ENCODE assay signal across 30 cellular contexts in the genomic region with DNA sequence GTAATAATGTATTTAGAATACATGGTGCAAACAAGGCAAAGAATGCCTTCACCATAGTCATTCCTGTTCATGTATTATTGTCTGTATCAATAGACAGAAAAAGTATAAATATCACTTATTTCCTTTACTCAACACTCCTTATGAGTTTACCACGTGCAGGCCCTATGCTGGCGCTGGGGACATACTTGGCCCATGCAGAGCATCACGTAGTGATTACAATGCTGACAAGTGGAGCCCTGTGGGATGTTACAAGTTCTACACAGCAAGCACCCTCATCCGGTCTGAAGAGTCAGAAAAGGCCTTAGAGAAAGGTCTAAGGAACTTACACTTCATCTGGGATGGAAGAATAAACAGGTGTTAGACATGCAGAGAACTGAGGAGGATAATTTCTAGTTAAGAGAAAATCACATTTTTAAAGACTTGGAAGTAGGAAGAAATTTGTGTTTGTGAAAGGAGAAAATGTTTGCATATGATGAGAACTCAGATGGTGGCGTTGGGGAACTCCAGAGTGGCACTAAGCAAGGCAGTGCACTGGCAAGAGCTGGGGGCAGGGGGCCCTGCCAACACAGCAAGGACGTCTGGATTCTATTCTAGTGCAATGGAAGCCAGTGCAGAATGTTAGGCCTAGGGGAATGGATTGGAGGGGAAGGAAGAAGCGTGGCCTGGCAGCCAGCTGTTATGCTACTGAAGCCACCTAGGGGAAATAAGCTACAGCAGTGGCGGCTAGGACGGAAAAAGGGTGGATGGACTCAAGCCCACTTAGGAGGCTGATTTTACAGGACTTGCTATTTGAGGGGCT.
DNase-seq lines count a peak whose midpoint lies in the region; ATAC-seq and TF ChIP-seq lines count a peak whose summit lies in the region.
"Had no signal": no experiment of that assay in that cellular context is flagged by ENCODE, and none has a peak within 500 bp of the region (broad histone marks: within the 10 kb centered on the region; RNA-seq: fewer than 3 reads in every experiment).

No MANE protein-coding gene starts in this region.

- peaks cover 0 to 8% (median 0%) of the 10 kb centered on the region in 3 experiments for H3K36me3 ChIP-seq in naive thymus-derived CD4-positive, alpha-beta T cell (ENCODE audit: control insufficient read depth in 2 of 3, insufficient read depth in 3 of 3, low read length in 3 of 3)
- H3K36me3 ChIP-seq: adrenal gland, gastroesophageal sphincter, MG63, stomach had no signal

- TF ChIP-seq CTCF in CD14-positive monocyte (IDR thresholded peaks at IDR 0.05) = no peak
- no peak for TF ChIP-seq CTCF in RWPE1 (conservative IDR thresholded peaks at IDR 0.05; ENCODE audit: low read depth)

- no peaks in the 10 kb centered on the region for H3K9me3 Mint-ChIP-seq in T-helper 2 cell treated with Interferon-gamma antibody and Interleukin-4, amounts not matched to agents 5 μg/mL and 100 μg/mL, for 36 hours
- H3K9me3 Mint-ChIP-seq in CD14-positive monocyte = peaks cover 0 to 2% (median 0%) of the 10 kb centered on the region in 7 donors
- H3K9me3 Mint-ChIP-seq in activated CD4-positive, alpha-beta memory T cell treated with anti-CD3 and anti-CD28 coated beads, Interleukin-2, amount 10 ng/mL, durations not matched to agents 7 days and 5 days = no peaks in the 10 kb centered on the region
- peaks cover 0 to 8% (median 0%) of the 10 kb centered on the region in 11 donors for H3K9me3 Mint-ChIP-seq in naive thymus-derived CD4-positive, alpha-beta T cell

- CTCF ChIA-PET in activated CD4-positive, alpha-beta memory T cell treated with anti-CD3 and anti-CD28 coated beads, Interleukin-2, amount 10 ng/mL, durations not matched to agents 7 days and 5 days (lab: Charles Lee) = no interaction called here
- CTCF ChIA-PET in naive thymus-derived CD4-positive, alpha-beta T cell (lab: Charles Lee) = no interaction called here
- CTCF ChIA-PET in RWPE1 (lab: Yijun Ruan, JAX) = interaction anchor here (0.6 to 0.7 kb wide), 2 partner anchors 36 to 1043 kb away, joined by 3 read pairs; no protein-coding TSS in a partner anchor

- H3K27me3 Mint-ChIP-seq in T-helper 2 cell treated with Interferon-gamma antibody and Interleukin-4, amounts not matched to agents 5 μg/mL and 100 μg/mL, for 36 hours (ENCODE audit: low read depth) = no peaks in the 10 kb centered on the region
- H3K27me3 Mint-ChIP-seq in CD14-positive monocyte (ENCODE audit: low read depth in 3 of 3) = peaks cover 0 to 2% (median 1%) of the 10 kb centered on the region in 3 donors
- H3K27me3 Mint-ChIP-seq in activated CD4-positive, alpha-beta memory T cell treated with anti-CD3 and anti-CD28 coated beads, Interleukin-2, amount 10 ng/mL, durations not matched to agents 7 days and 5 days = no peaks in the 10 kb centered on the region
- no peaks in the 10 kb centered on the region for H3K27me3 Mint-ChIP-seq in naive thymus-derived CD4-positive, alpha-beta T cell
- H3K27me3 Mint-ChIP-seq: brain, type B pancreatic cell had no signal

- no peak for DNase-seq in T-helper 2 cell treated with Interferon-gamma antibody and Interleukin-4, amounts not matched to agents 5 μg/mL and 100 μg/mL, for 36 hours (ENCODE audit: low spot score)
- DNase-seq in T-helper 2 cell (no peak), CD14-positive monocyte (ENCODE audit: low spot score) (no peak), RWPE1 (ENCODE audit: low spot score) (no peak)
- DNase-seq in activated CD4-positive, alpha-beta memory T cell treated with anti-CD3 and anti-CD28 coated beads, Interleukin-2, amount 10 ng/mL, durations not matched to agents 7 days and 5 days = no peak
- DNase-seq in naive thymus-derived CD4-positive, alpha-beta T cell = no peak
- DNase-seq: activated CD4-positive, alpha-beta T cell treated with anti-CD3 and anti-CD28 coated beads for 4 hours; activated CD8-positive, alpha-beta memory T cell treated with anti-CD3 and anti-CD28 coated beads, Interleukin-2, amount 50 U/mL, for 4 hours; adrenal gland; AML-193; COR-L47; effector CD8-positive, alpha-beta T cell; GDM1; HFFc6; islet precursor cell; MG63; NCI-H1417; NCI-H2081 treated with DMSO at 0.1 percent for 48 hours; NCI-H82; SHP77; stomach; SW 1271 had no signal

- H3K4me1 ChIP-seq in naive thymus-derived CD4-positive, alpha-beta T cell (ENCODE audit: control insufficient read depth in 2 of 2, insufficient read depth in 2 of 2, low read length in 2 of 2) = no peaks in the 10 kb centered on the region
- H3K4me1 ChIP-seq: adrenal gland, gastroesophageal sphincter had no signal

- no peak overlapping the region for H3K27ac ChIP-seq in naive thymus-derived CD4-positive, alpha-beta T cell (ENCODE audit: low read depth, low read length)
- H3K27ac ChIP-seq in RWPE1 = no peak overlapping the region
- H3K27ac ChIP-seq: adrenal gland had no signal

- H3K27me3 ChIP-seq in naive thymus-derived CD4-positive, alpha-beta T cell (ENCODE audit: control insufficient read depth in 2 of 2, insufficient read depth in 2 of 2, low read length in 2 of 2) = no peaks in the 10 kb centered on the region
- H3K27me3 ChIP-seq: adrenal gland, gastroesophageal sphincter, MG63, stomach had no signal

- peaks cover 65% of the 10 kb centered on the region for H3K4me1 Mint-ChIP-seq in T-helper 2 cell treated with Interferon-gamma antibody and Interleukin-4, amounts not matched to agents 5 μg/mL and 100 μg/mL, for 36 hours (ENCODE audit: low read depth)
- H3K4me1 Mint-ChIP-seq in CD14-positive monocyte = peaks cover 46% of the 10 kb centered on the region
- peaks cover 85% of the 10 kb centered on the region for H3K4me1 Mint-ChIP-seq in activated CD4-positive, alpha-beta memory T cell treated with anti-CD3 and anti-CD28 coated beads, Interleukin-2, amount 10 ng/mL, durations not matched to agents 7 days and 5 days
- H3K4me1 Mint-ChIP-seq in naive thymus-derived CD4-positive, alpha-beta T cell = peaks cover 29 to 77% (median 73%) of the 10 kb centered on the region in 7 donors
- H3K4me1 Mint-ChIP-seq: brain, neural crest cell had no signal

- POLR2A ChIA-PET in activated CD4-positive, alpha-beta memory T cell treated with anti-CD3 and anti-CD28 coated beads, Interleukin-2, amount 10 ng/mL, durations not matched to agents 7 days and 5 days (lab: Charles Lee) = interaction anchor here (2.1 kb wide), 1 partner anchor 10 kb away, joined by 8 read pairs; no protein-coding TSS in a partner anchor
- POLR2A ChIA-PET in naive thymus-derived CD4-positive, alpha-beta T cell (lab: Charles Lee) = interaction anchor here (1.4 to 1.7 kb wide), 2 partner anchors 10 to 12 kb away, joined by 4 read pairs; no protein-coding TSS in a partner anchor
- POLR2A ChIA-PET in RWPE1 (lab: Yijun Ruan, JAX; ENCODE audit: low non-redundant PET) = no interaction called here

- H3K4me3 Mint-ChIP-seq in T-helper 2 cell treated with Interferon-gamma antibody and Interleukin-4, amounts not matched to agents 5 μg/mL and 100 μg/mL, for 36 hours = no peak overlapping the region
- H3K4me3 Mint-ChIP-seq in CD14-positive monocyte = no peak overlapping the region
- no peak overlapping the region for H3K4me3 Mint-ChIP-seq in activated CD4-positive, alpha-beta memory T cell treated with anti-CD3 and anti-CD28 coated beads, Interleukin-2, amount 10 ng/mL, durations not matched to agents 7 days and 5 days
- no peak overlapping the region for H3K4me3 Mint-ChIP-seq in naive thymus-derived CD4-positive, alpha-beta T cell
- H3K4me3 Mint-ChIP-seq: brain, GM23338, HFFc6, neural crest cell, type B pancreatic cell had no signal

- H3K4me3 ChIP-seq in naive thymus-derived CD4-positive, alpha-beta T cell (ENCODE audit: low read length) = no peak overlapping the region
- H3K4me3 ChIP-seq: adrenal gland, gastroesophageal sphincter, GM23338, lung, MG63, stomach had no signal

- peak overlapping the region; percentile 52 for H3K27ac Mint-ChIP-seq in T-helper 2 cell treated with Interferon-gamma antibody and Interleukin-4, amounts not matched to agents 5 μg/mL and 100 μg/mL, for 36 hours
- peak overlapping the region in 5 of 7 donors; percentile 15 to 79 (median 22) for H3K27ac Mint-ChIP-seq in CD14-positive monocyte
- peak overlapping the region; percentile 19 for H3K27ac Mint-ChIP-seq in activated CD4-positive, alpha-beta memory T cell treated with anti-CD3 and anti-CD28 coated beads, Interleukin-2, amount 10 ng/mL, durations not matched to agents 7 days and 5 days
- H3K27ac Mint-ChIP-seq in naive thymus-derived CD4-positive, alpha-beta T cell = peak overlapping the region in 6 of 9 donors; percentile 5 to 78 (median 40)
- H3K27ac Mint-ChIP-seq: brain, GM23338, HFFc6, type B pancreatic cell had no signal

- no peaks in the 10 kb centered on the region for H3K9me3 ChIP-seq in naive thymus-derived CD4-positive, alpha-beta T cell (ENCODE audit: control insufficient read depth in 2 of 3, low read length in 3 of 3)
- H3K9me3 ChIP-seq: adrenal gland, gastroesophageal sphincter, MG63 had no signal

- peaks cover 81% of the 10 kb centered on the region for H3K36me3 Mint-ChIP-seq in T-helper 2 cell treated with Interferon-gamma antibody and Interleukin-4, amounts not matched to agents 5 μg/mL and 100 μg/mL, for 36 hours (ENCODE audit: low read depth)
- peaks cover 17 to 32% of the 10 kb centered on the region in 2 donors for H3K36me3 Mint-ChIP-seq in CD14-positive monocyte
- H3K36me3 Mint-ChIP-seq in activated CD4-positive, alpha-beta memory T cell treated with anti-CD3 and anti-CD28 coated beads, Interleukin-2, amount 10 ng/mL, durations not matched to agents 7 days and 5 days (ENCODE audit: low read depth) = peaks cover 89% of the 10 kb centered on the region
- peaks cover 29 to 79% (median 48%) of the 10 kb centered on the region in 5 donors for H3K36me3 Mint-ChIP-seq in naive thymus-derived CD4-positive, alpha-beta T cell
- H3K36me3 Mint-ChIP-seq: type B pancreatic cell had no signal

- no peak for ATAC-seq in naive thymus-derived CD4-positive, alpha-beta T cell
- ATAC-seq in GM21529 (IDR thresholded peaks at IDR 0.05; ENCODE audit: unreplicated experiment) (no peak), GM19351 (IDR thresholded peaks at IDR 0.05; ENCODE audit: unreplicated experiment) (no peak)
- ATAC-seq: GM23338 had no signal

- intact Hi-C loops in CD14-positive monocyte (cut with micrococcal nuclease) = no loop called here
- intact Hi-C loops in naive thymus-derived CD4-positive, alpha-beta T cell (cut with micrococcal nuclease) = no loop called here
